ENCODE assay signal across 12 cellular contexts in genomic region chr3:140093742-140094141, GRCh38.
DNase-seq lines count a peak whose midpoint lies in the region; ATAC-seq and TF ChIP-seq lines count a peak whose summit lies in the region.
"Had no signal": no experiment of that assay in that cellular context is flagged by ENCODE, and none has a peak within 500 bp of the region (broad histone marks: within the 10 kb centered on the region; RNA-seq: fewer than 3 reads in every experiment).

No MANE protein-coding gene starts in this region.

- no peaks in the 10 kb centered on the region for H3K27me3 ChIP-seq in AG04450 (ENCODE audit: control insufficient read depth, insufficient read depth, low read length)
- H3K27me3 ChIP-seq: BLaER1 treated with 17β-estradiol and CSF1 and Interleukin-3, amounts not matched to agents 10 nM and 100 nM; neutrophil had no signal

- no peak for ATAC-seq in GM19397 (IDR thresholded peaks at IDR 0.05; ENCODE audit: unreplicated experiment)
- no peak for ATAC-seq in GM21576 (IDR thresholded peaks at IDR 0.05; ENCODE audit: unreplicated experiment)

- no peak for TF ChIP-seq CTCF in AG04450 (IDR thresholded peaks at IDR 0.05; ENCODE audit: low read depth, low read length)

- POLR2A ChIA-PET in AG04450 (lab: Yijun Ruan, JAX) = interaction anchor here (0.6 kb wide), 1 partner anchor 1594 kb away, joined by 6 read pairs; no protein-coding TSS in a partner anchor

- no peak overlapping the region for H3K4me3 ChIP-seq in AG04450 (ENCODE audit: low read depth, low read length)
- H3K4me3 ChIP-seq: BLaER1 treated with 17β-estradiol and CSF1 and Interleukin-3, amounts not matched to agents 10 nM and 100 nM had no signal

- H3K9me3 ChIP-seq in AG04450 (ENCODE audit: control insufficient read depth, insufficient read depth, low read length) = no peaks in the 10 kb centered on the region
- H3K9me3 ChIP-seq: neutrophil had no signal

- CTCF ChIA-PET in AG04450 (lab: Charles Lee) = no interaction called here

- DNase-seq in AG04450 (ENCODE audit: low read depth, low spot score) = peak; percentile 6
- peak; percentile 97 for DNase-seq in NCI-H1694 (lab: John Stamatoyannopoulos, UW)
- DNase-seq in astrocyte of the hippocampus (ENCODE audit: low read depth, low spot score) = peak; percentile 92
- peak; percentile 78 for DNase-seq in left kidney (ENCODE audit: low read depth, low spot score)
- no peak for DNase-seq in midbrain (lab: John Stamatoyannopoulos, UW)
- DNase-seq in activated CD8-positive, alpha-beta memory T cell treated with anti-CD3 and anti-CD28 coated beads, Interleukin-2, amount 50 U/mL, for 48 hours = no peak
- DNase-seq: dermis blood vessel endothelial cell, Kasumi-1 had no signal

- H3K27ac ChIP-seq in AG04450 (ENCODE audit: low read depth, low read length) = no peak overlapping the region
- H3K27ac ChIP-seq: BLaER1 treated with 17β-estradiol and CSF1 and Interleukin-3, amounts not matched to agents 10 nM and 100 nM; neutrophil had no signal

Comparison
In these comparisons a context has a peak if more than half of its experiments do, and no peak if none do; other contexts are left out.
1. DNase-seq: peak in AG04450 (single experiment), NCI-H1694 (single experiment), astrocyte of the hippocampus (single experiment) and left kidney (single experiment); none in midbrain (single experiment) and activated CD8-positive, alpha-beta memory T cell treated with anti-CD3 and anti-CD28 coated beads, Interleukin-2, amount 50 U/mL, for 48 hours (single experiment).